In genomic region chr5:140363631-140364471, GRCh38 we compare ENCODE assay signal across 1 cellular context.
TF ChIP-seq lines count a peak whose summit lies in the region.

No MANE protein-coding gene starts in this region.

TF ChIP-seq in IMR-90, 13 proteins besides CTCF, POLR2A, EP300 and RAD21 (continued from another document):
- no peak for TF ChIP-seq USF2 (IDR thresholded peaks at IDR 0.05; ENCODE audit: low read depth, low read length)
